Comparison of ENCODE assay signal across 9 cellular contexts in the genomic region with DNA sequence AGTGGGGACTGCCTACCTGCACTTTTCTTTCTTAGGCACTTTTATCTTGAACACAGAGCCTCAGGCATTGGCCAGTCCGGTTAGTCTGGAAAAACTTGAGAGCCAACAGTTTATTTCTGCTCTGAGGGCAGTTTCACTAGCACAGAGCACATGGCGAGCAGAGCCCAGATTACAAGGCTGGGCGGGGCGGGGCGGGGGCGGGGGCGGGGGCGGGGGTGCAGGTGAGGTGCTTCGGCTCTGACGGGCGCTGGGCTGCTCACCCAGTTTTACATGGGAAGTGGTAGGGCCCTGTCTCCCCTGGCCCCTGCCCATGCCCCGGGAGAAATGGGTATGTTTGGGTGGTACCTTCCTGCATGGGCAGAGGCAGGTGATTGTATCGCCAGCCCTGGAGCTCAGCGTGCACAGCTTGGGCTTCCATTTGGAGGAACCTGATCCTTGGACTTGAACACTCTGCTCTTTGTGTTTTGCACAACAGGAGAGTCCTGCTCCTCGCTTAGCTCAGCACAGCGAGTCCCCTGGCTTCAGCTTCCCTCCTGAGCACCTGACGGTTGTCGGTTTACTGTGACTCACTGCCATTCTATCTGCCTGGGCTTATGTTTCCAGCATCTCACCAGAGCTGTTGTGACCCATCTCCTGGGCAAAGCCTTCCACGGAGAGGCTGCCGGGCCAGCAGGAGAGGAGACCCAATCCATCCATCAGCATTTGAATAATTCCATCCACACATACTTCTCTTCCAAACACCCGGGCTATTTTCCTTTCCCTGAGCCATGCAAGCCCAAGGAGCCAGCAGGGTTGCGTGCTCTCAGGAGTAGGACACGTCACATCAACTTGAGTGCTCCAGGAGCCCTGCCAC.
DNase-seq lines count a peak whose midpoint lies in the region; ATAC-seq, FAIRE-seq and TF ChIP-seq lines count a peak whose summit lies in the region.
"Had no signal": no experiment of that assay in that cellular context is flagged by ENCODE, and none has a peak within 500 bp of the region (broad histone marks: within the 10 kb centered on the region; RNA-seq: fewer than 3 reads in every experiment).

No MANE protein-coding gene starts in this region.

- intact Hi-C loops in OCI-LY7 (cut with micrococcal nuclease; ENCODE audit: unreplicated experiment) = loop anchor here (2.0 to 5.0 kb wide), 6 partner anchors 41 to 531 kb away; partner anchors contain the start of genes LRR1 and MAP4K5
- intact Hi-C loops in heart left ventricle (cut with DNase I) = loop anchor here in 8 of 10 donors (5.0 to 10.0 kb wide), 9 partner anchors 41 to 137 kb away; partner anchors contain the start of gene ARF6 (in 6 of the 8)

- POLR2A ChIA-PET in GM10248 (lab: Yijun Ruan, JAX) (interaction anchor here (1.4 kb wide), 1 partner anchor 10 kb away, joined by 5 read pairs; no protein-coding TSS in a partner anchor), OCI-LY7 (lab: Charles Lee) (interaction anchor here (0.5 to 15.9 kb wide), 13 partner anchors 10 to 174 kb away, joined by 3 to 261 read pairs (median 4); no protein-coding TSS in a partner anchor)

- H3K4me3 ChIP-seq in OCI-LY7 (ENCODE audit: low read depth, low read length, poor library complexity, severe bottlenecking) (peak overlapping the region; percentile 67), heart left ventricle (peak overlapping the region in 1 of 12 donors; percentile 35), small intestine (ENCODE audit: low read depth in 1 of 2, low read length in 2 of 2) (peak overlapping the region in 1 of 2 donors; percentile 21)

- H3K4me2 ChIP-seq in OCI-LY7 (ENCODE audit: low read length) = peak overlapping the region; percentile 86

- H3K9me3 ChIP-seq in OCI-LY7 (ENCODE audit: low read length) (no peaks in the 10 kb centered on the region), heart left ventricle (no peaks in the 10 kb centered on the region), small intestine (ENCODE audit: control insufficient read depth, low read depth) (no peaks in the 10 kb centered on the region)

- H3K27ac ChIP-seq in OCI-LY7 (ENCODE audit: low read depth, low read length, poor library complexity, severe bottlenecking) = peak overlapping the region; percentile 93
- H3K27ac ChIP-seq in heart left ventricle = peak overlapping the region; percentile 59 to 92 (median 82)
- H3K27ac ChIP-seq in small intestine (ENCODE audit: low read depth in 1 of 2, low read length in 1 of 2) = peak overlapping the region; percentile 96 to 99

- no peak for FAIRE-seq in small intestine (lab: Jason Lieb, UNC)
- FAIRE-seq: islet of Langerhans had no signal

- H2AFZ ChIP-seq in OCI-LY7 (ENCODE audit: low read length) = peak overlapping the region; percentile 43; the same call in 1 of the 2 replicates

- no peaks in the 10 kb centered on the region for H4K20me1 ChIP-seq in OCI-LY7 (ENCODE audit: insufficient read depth, low read length)

- H3K9me2 ChIP-seq in OCI-LY7 (ENCODE audit: insufficient read depth, low read length) = no peaks in the 10 kb centered on the region

- CTCF ChIA-PET in GM10248 (lab: Yijun Ruan, JAX) (interaction anchor here (0.7 to 2.9 kb wide), 11 partner anchors 8 to 140 kb away, joined by 3 to 16 read pairs (median 4); no protein-coding TSS in a partner anchor), OCI-LY7 (lab: Charles Lee; ENCODE audit: unreplicated experiment) (interaction anchor here (0.6 to 1.5 kb wide), 5 partner anchors 25 to 140 kb away, joined by 3 to 5 read pairs (median 3); no protein-coding TSS in a partner anchor)

- TF ChIP-seq CTCF in GM10248 (IDR thresholded peaks at IDR 0.05; ENCODE audit: control extremely low read depth, extremely low read depth, low read depth, missing control alignments) (no peak), OCI-LY7 (conservative IDR thresholded peaks at IDR 0.05; ENCODE audit: low read length) (no peak), heart left ventricle (IDR thresholded peaks at IDR 0.05) (no peak)

- no peaks in the 10 kb centered on the region for H3K36me3 ChIP-seq in OCI-LY7 (ENCODE audit: insufficient read depth, low read length)
- H3K36me3 ChIP-seq in heart left ventricle = no peaks in the 10 kb centered on the region
- H3K36me3 ChIP-seq in small intestine (ENCODE audit: control insufficient read depth in 2 of 2, insufficient read depth in 2 of 2, low read length in 2 of 2) = no peaks in the 10 kb centered on the region

- H3K27me3 ChIP-seq in heart left ventricle (no peaks in the 10 kb centered on the region), small intestine (ENCODE audit: control insufficient read depth in 2 of 2, insufficient read depth in 2 of 2, low read length in 2 of 2) (no peaks in the 10 kb centered on the region)

- DNase-seq in GM10248 (ENCODE audit: extremely low spot score) (peak; percentile 74), OCI-LY7 (ENCODE audit: low spot score) (peak; percentile 80), heart left ventricle (peak in 2 of 5 donors; percentile 49 to 56), small intestine (peak; percentile 97), NCI-H1105 (lab: John Stamatoyannopoulos, UW) (no peak), cortex of kidney (lab: John Stamatoyannopoulos, UW) (no peak)
- DNase-seq in activated T-helper 9 cell treated with anti-CD3 and anti-CD28 coated beads, Interleukin-2, amount 50 U/mL, for 16 hours (ENCODE audit: low read depth) = peak; percentile 52

- H3K4me1 ChIP-seq in OCI-LY7 (ENCODE audit: insufficient read depth, low read length, poor library complexity, severe bottlenecking) (peaks cover 74% of the 10 kb centered on the region), heart left ventricle (peaks cover 0 to 66% (median 48%) of the 10 kb centered on the region in 12 donors), small intestine (ENCODE audit: control insufficient read depth in 2 of 2, insufficient read depth in 1 of 2, low read depth in 1 of 2, low read length in 1 of 2) (peaks cover 7 to 15% of the 10 kb centered on the region in 2 donors)

- WGBS in heart left ventricle, 4 donors = 61 to 73% (median 64%) methylated on average over 15 to 23 of the region's 23 CpGs
- 4 to 36% (median 8%) methylated on average over 22 to 23 of the region's 23 CpGs for WGBS in small intestine, 3 donors

- TF ChIP-seq POLR2A in heart left ventricle (IDR thresholded peaks at IDR 0.05) = no peak

- peak; percentile 21 for ATAC-seq in HG02759 (IDR thresholded peaks at IDR 0.05; ENCODE audit: unreplicated experiment)
- peak in 3 of 4 donors; percentile 4 to 21 (median 17) for ATAC-seq in heart left ventricle

- no TSS peak for BruUV-seq in OCI-LY7 (replicated peaks; lab: Mats Ljungman, UMichigan)

- H3K79me2 ChIP-seq in OCI-LY7 (ENCODE audit: insufficient read depth, low read depth, low read length) = peaks cover 5% of the 10 kb centered on the region; the same call in 1 of the 2 replicates

Comparison
In these comparisons a context has a peak if more than half of its experiments do, and no peak if none do; other contexts are left out.
1. DNase-seq: peak in GM10248 (single experiment), OCI-LY7 (single experiment), activated T-helper 9 cell treated with anti-CD3 and anti-CD28 coated beads, Interleukin-2, amount 50 U/mL, for 16 hours (single experiment) and small intestine (single experiment); none in NCI-H1105 (single experiment) and cortex of kidney (single experiment).
2. Peak in every context shown above with its lines, with median percentiles within 50 percentile points of each other: H3K27ac ChIP-seq.